In the genomic region with DNA sequence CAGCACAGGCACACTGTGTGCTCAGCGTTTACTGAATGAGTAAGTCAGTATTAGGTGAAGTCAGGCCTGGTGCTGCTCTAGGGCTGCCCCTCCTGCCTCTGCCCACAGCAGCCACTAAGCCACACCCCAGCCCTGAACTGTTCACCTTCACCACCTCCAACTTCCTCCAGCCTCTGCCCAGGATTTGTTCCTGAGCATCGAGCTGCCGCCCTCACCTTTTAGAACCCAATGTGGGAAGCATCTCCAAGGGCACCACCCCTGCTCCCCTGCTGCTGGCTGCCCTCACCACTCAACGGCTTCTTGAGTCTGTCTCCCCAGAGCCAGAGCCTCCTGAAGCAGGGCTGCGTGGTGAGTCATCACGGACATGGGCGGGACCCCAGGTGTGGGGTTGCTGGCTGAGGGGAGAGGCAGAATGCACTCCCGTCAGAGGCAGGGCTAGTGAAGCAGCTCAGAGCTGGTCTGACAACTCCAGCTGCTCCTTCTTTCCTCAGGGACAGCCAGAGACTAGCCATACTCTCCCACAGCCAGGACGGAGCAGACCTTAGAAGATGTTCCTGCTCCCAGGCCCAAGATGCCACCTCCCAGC, we compare ENCODE assay signal across 8 cellular contexts. TPM values are rescaled to one million over a fixed set of nuclear protein-coding genes. Genes with fewer than 3 reads are reported as not detected.
DNase-seq lines count a peak whose midpoint lies in the region; ATAC-seq and TF ChIP-seq lines count a peak whose summit lies in the region.

No MANE protein-coding gene starts in this region.

- H3K4me3 ChIP-seq in GM12865 (ENCODE audit: low read depth, low read length) = no peak overlapping the region
- peak overlapping the region in 2 of 3 experiments; percentile 12 to 26 for H3K4me3 ChIP-seq in mammary epithelial cell (replicated peaks in 1 of 3; ENCODE audit: insufficient read depth in 1 of 3, low read depth in 2 of 3, low read length in 3 of 3)
- H3K4me3 ChIP-seq in neuronal stem cell (ENCODE audit: low read length in 2 of 2) = no peak overlapping the region

- H2AFZ ChIP-seq in mammary epithelial cell (ENCODE audit: low read depth, low read length) (peak overlapping the region; percentile 2), neuronal stem cell (ENCODE audit: low read length) (no peak overlapping the region)

- H2BK120ac ChIP-seq in neuronal stem cell (ENCODE audit: low read depth, low read length) = no peak overlapping the region

- H3K4me1 ChIP-seq in mammary epithelial cell (ENCODE audit: insufficient read depth, low read length) (peaks cover 53% of the 10 kb centered on the region), neuronal stem cell (ENCODE audit: control insufficient read depth in 2 of 2, insufficient read depth in 1 of 2, low read depth in 1 of 2, low read length in 2 of 2) (peaks cover 12 to 22% of the 10 kb centered on the region in 2 donors)

- ATAC-seq in HG03571 (IDR thresholded peaks at IDR 0.05; ENCODE audit: unreplicated experiment) (no peak), GM21529 (IDR thresholded peaks at IDR 0.05; ENCODE audit: unreplicated experiment) (no peak)

- H3K9ac ChIP-seq in mammary epithelial cell (ENCODE audit: insufficient read depth, low read length) (peak overlapping the region; percentile 76), neuronal stem cell (ENCODE audit: low read depth, low read length, poor library complexity) (peak overlapping the region; percentile 12)

- no peaks in the 10 kb centered on the region for H3K9me3 Mint-ChIP-seq in T-helper 1 cell treated with Interleukin-12 subunit alpha and Interleukin-12 subunit beta and Interleukin-4 antibody, amounts not matched to agents 30 μg/mL and 1 μg/mL, for 36 hours

- no peak overlapping the region for H2AK5ac ChIP-seq in neuronal stem cell (ENCODE audit: low read depth, low read length)

- H3K4me2 ChIP-seq in mammary epithelial cell (ENCODE audit: insufficient read depth, low read depth, low read length) (peak overlapping the region; percentile 58), neuronal stem cell (ENCODE audit: insufficient read depth, low read length, poor library complexity, severe bottlenecking) (no peak overlapping the region)

- in situ Hi-C loops in mammary epithelial cell (cut with MboI; ENCODE audit: low sequenced_read_pairs in 2 of 2) = no loop called here

- no peaks in the 10 kb centered on the region for H3K36me3 ChIP-seq in mammary epithelial cell (ENCODE audit: insufficient read depth, low read length)
- peaks cover 47 to 58% of the 10 kb centered on the region in 2 donors for H3K36me3 ChIP-seq in neuronal stem cell (replicated peaks in 1 of 2; ENCODE audit: control insufficient read depth in 2 of 2, insufficient read depth in 2 of 2, low read length in 2 of 2)

- H3K27me3 ChIP-seq in mammary epithelial cell (ENCODE audit: insufficient read depth, low read length) (no peaks in the 10 kb centered on the region), neuronal stem cell (ENCODE audit: control insufficient read depth in 3 of 3, insufficient read depth in 3 of 3, low read depth in 1 of 3, low read length in 3 of 3) (no peaks in the 10 kb centered on the region)

- H3K27ac ChIP-seq in mammary epithelial cell (ENCODE audit: insufficient read depth, low read depth, low read length) = peak overlapping the region; percentile 78
- no peak overlapping the region for H3K27ac ChIP-seq in neuronal stem cell (replicated peaks; ENCODE audit: low read length)
- H3K27ac ChIP-seq in substantia nigra (ENCODE audit: low read depth, low read length, poor library complexity, severe bottlenecking) = no peak overlapping the region

- peak overlapping the region; percentile 10 for H3K4me3 Mint-ChIP-seq in T-helper 1 cell treated with Interleukin-12 subunit alpha and Interleukin-12 subunit beta and Interleukin-4 antibody, amounts not matched to agents 30 μg/mL and 1 μg/mL, for 36 hours

- peaks cover 31% of the 10 kb centered on the region for H3K4me1 Mint-ChIP-seq in T-helper 1 cell treated with Interleukin-12 subunit alpha and Interleukin-12 subunit beta and Interleukin-4 antibody, amounts not matched to agents 30 μg/mL and 1 μg/mL, for 36 hours (ENCODE audit: low read depth)

- dilution Hi-C loops in mammary epithelial cell (cut with HindIII; ENCODE audit: low sequenced_read_pairs) = no loop called here

- H3K9me3 ChIP-seq in mammary epithelial cell (replicated peaks; ENCODE audit: insufficient read depth, low read length) (no peaks in the 10 kb centered on the region), neuronal stem cell (replicated peaks in 1 of 2; ENCODE audit: control insufficient read depth in 2 of 2, insufficient read depth in 1 of 2, low read depth in 1 of 2, low read length in 2 of 2) (peaks cover 0 to 4% of the 10 kb centered on the region in 2 donors)

- H3K79me2 ChIP-seq in mammary epithelial cell (ENCODE audit: insufficient read depth, low read length) = peaks cover 43% of the 10 kb centered on the region

- TF ChIP-seq CTCF in GM12865 (IDR thresholded peaks at IDR 0.05; ENCODE audit: insufficient read depth, low read depth, low read length, missing control alignments) (no peak), mammary epithelial cell (conservative IDR thresholded peaks at IDR 0.05 in 1 of 2, IDR thresholded peaks at IDR 0.05 in 1 of 2; ENCODE audit: extremely low read depth in 1 of 2, insufficient read depth in 1 of 2, low read depth in 1 of 2, low read length in 2 of 2) (no peak)

- no peak overlapping the region for H2BK15ac ChIP-seq in neuronal stem cell (ENCODE audit: low read length)

- no peak overlapping the region for H4K91ac ChIP-seq in neuronal stem cell (ENCODE audit: low read depth, low read length, poor library complexity)

- peak overlapping the region; percentile 46 for H3K4ac ChIP-seq in neuronal stem cell (ENCODE audit: low read length)

- peaks cover 7% of the 10 kb centered on the region for H3K36me3 Mint-ChIP-seq in T-helper 1 cell treated with Interleukin-12 subunit alpha and Interleukin-12 subunit beta and Interleukin-4 antibody, amounts not matched to agents 30 μg/mL and 1 μg/mL, for 36 hours (ENCODE audit: low read depth)

- DNase-seq in GM12865 (ENCODE audit: low read depth) = peak; percentile 60
- peak; percentile 99 for DNase-seq in mammary epithelial cell
- DNase-seq in neuronal stem cell (ENCODE audit: low spot score) = no peak
- DNase-seq in substantia nigra (lab: John Stamatoyannopoulos, UW) = no peak
- no peak for DNase-seq in NCI-H2107 treated with DMSO at 0.1 percent for 48 hours (lab: John Stamatoyannopoulos, UW; ENCODE audit: unreplicated experiment)

- H2BK12ac ChIP-seq in neuronal stem cell (ENCODE audit: low read length) = no peak overlapping the region

- H3K27me3 Mint-ChIP-seq in T-helper 1 cell treated with Interleukin-12 subunit alpha and Interleukin-12 subunit beta and Interleukin-4 antibody, amounts not matched to agents 30 μg/mL and 1 μg/mL, for 36 hours (ENCODE audit: low read depth) = no peaks in the 10 kb centered on the region

- H3K14ac ChIP-seq in neuronal stem cell (ENCODE audit: low read length) = no peak overlapping the region

- no peaks in the 10 kb centered on the region for H4K20me1 ChIP-seq in mammary epithelial cell (ENCODE audit: insufficient read depth, low read length)

- H3K18ac ChIP-seq in neuronal stem cell (ENCODE audit: low read length) = no peak overlapping the region

- H3K27ac Mint-ChIP-seq in T-helper 1 cell treated with Interleukin-12 subunit alpha and Interleukin-12 subunit beta and Interleukin-4 antibody, amounts not matched to agents 30 μg/mL and 1 μg/mL, for 36 hours = peak overlapping the region; percentile 71

- peak overlapping the region; percentile 51 for H3K23ac ChIP-seq in neuronal stem cell (ENCODE audit: low read depth, low read length, poor library complexity)

- no TSS peak for BruUV-seq in mammary epithelial cell (replicated peaks; lab: Mats Ljungman, UMichigan)

- intact Hi-C loops in mammary epithelial cell (cut with micrococcal nuclease) = loop anchor here (1.0 kb wide), 1 partner anchor 17 kb away; a partner anchor contains a TSS

- H3K79me1 ChIP-seq in neuronal stem cell (ENCODE audit: low read depth, low read length) = peaks cover 34% of the 10 kb centered on the region

- WGBS in mammary epithelial cell (ENCODE audit: low coverage, missing lambda C conversion rate) = 0% methylated on average over 5 of the region's 9 CpGs
- no CpG with 5 or more reads among the region's 9 CpGs for WGBS in neuronal stem cell (ENCODE audit: extremely low coverage in 2 of 2, insufficient read length in 2 of 2, insufficient replicate concordance in 1 of 2), 2 donors

- peak overlapping the region; percentile 60 for H2BK5ac ChIP-seq in neuronal stem cell (ENCODE audit: low read length)

- CTCF ChIA-PET in mammary epithelial cell (lab: Charles Lee; ENCODE audit: low non-redundant PET) = interaction anchor here (0.8 kb wide), 1 partner anchor 70 kb away, joined by 5 read pairs; no protein-coding TSS in a partner anchor

- H4K8ac ChIP-seq in neuronal stem cell (ENCODE audit: low read depth, low read length) = no peak overlapping the region

RNA-seq across cellular contexts. Expression of a gene that starts 5.8 kb away (rescaled TPM):
- 10 to 100 TPM; 37.0 to 65.5 TPM for total RNA-seq in mammary epithelial cell
- polyA plus RNA-seq in mammary epithelial cell = 77.9 TPM
- polyA minus RNA-seq in mammary epithelial cell = 56.5 TPM
- 51.4 TPM for polyA plus RNA-seq in neuronal stem cell (2013, experiment 1 of 2)
- 52.0 TPM for polyA plus RNA-seq in neuronal stem cell (2013, experiment 2 of 2)

RNA-seq across cellular contexts. Expression of a gene that starts 11.3 kb away (rescaled TPM):
- 10 to 100 TPM; 22.0 to 22.4 TPM for total RNA-seq in mammary epithelial cell
- 34.4 TPM for polyA plus RNA-seq in mammary epithelial cell
- 27.6 TPM for polyA minus RNA-seq in mammary epithelial cell
- 28.3 TPM for polyA plus RNA-seq in neuronal stem cell (2013, experiment 1 of 2)
- polyA plus RNA-seq in neuronal stem cell (2013, experiment 2 of 2) = 27.7 TPM

RNA-seq across cellular contexts. Expression of a gene that starts 13.4 kb away (rescaled TPM):
- under 1 TPM; 0.17 to 0.40 TPM for total RNA-seq in mammary epithelial cell
- polyA plus RNA-seq in mammary epithelial cell = 2.5 TPM
- 7.8 TPM for polyA minus RNA-seq in mammary epithelial cell
- 1.6 TPM for polyA plus RNA-seq in neuronal stem cell (2013, experiment 1 of 2)
- 1.6 TPM for polyA plus RNA-seq in neuronal stem cell (2013, experiment 2 of 2)

RNA-seq across cellular contexts. Expression of a gene that starts 17.5 kb away (rescaled TPM):
- 10 to 100 TPM in 1 of 2 donors, 1 to 10 TPM in 1; 9.7 to 12.7 TPM for total RNA-seq in mammary epithelial cell
- polyA plus RNA-seq in mammary epithelial cell = 23.8 TPM
- polyA minus RNA-seq in mammary epithelial cell = 12.6 TPM
- polyA plus RNA-seq in neuronal stem cell (2013, experiment 1 of 2) = 2.5 TPM
- 2.0 TPM for polyA plus RNA-seq in neuronal stem cell (2013, experiment 2 of 2)

RNA-seq across cellular contexts. Expression of a gene that starts 17.5 kb away (rescaled TPM):
- total RNA-seq in mammary epithelial cell = 10 to 100 TPM in 1 of 2 donors, 1 to 10 TPM in 1; 8.3 to 20.9 TPM
- 14.6 TPM for polyA plus RNA-seq in mammary epithelial cell
- polyA minus RNA-seq in mammary epithelial cell = 71.3 TPM
- polyA plus RNA-seq in neuronal stem cell (2013, experiment 1 of 2) = 16.7 TPM
- 16.1 TPM for polyA plus RNA-seq in neuronal stem cell (2013, experiment 2 of 2)

Comparison
In these comparisons a context has a peak if more than half of its experiments do, and no peak if none do; other contexts are left out.
1. DNase-seq: peak in GM12865 (single experiment) and mammary epithelial cell (single experiment); none in neuronal stem cell (single experiment), substantia nigra (0 of 49) and NCI-H2107 treated with DMSO at 0.1 percent for 48 hours (single experiment).
2. H3K4me3 ChIP-seq: peak in mammary epithelial cell (2 of 3); none in GM12865 (single experiment) and neuronal stem cell (0 of 2).